In genomic region chr18:13522861-13523660, GRCh38 we compare ENCODE assay signal across 17 cellular contexts.
DNase-seq lines count a peak whose midpoint lies in the region; ATAC-seq and TF ChIP-seq lines count a peak whose summit lies in the region.
"Had no signal": no experiment of that assay in that cellular context is flagged by ENCODE, and none has a peak within 500 bp of the region (broad histone marks: within the 10 kb centered on the region; RNA-seq: fewer than 3 reads in every experiment).

No MANE protein-coding gene starts in this region.

- H3K9me3 Mint-ChIP-seq in stimulated activated effector memory CD8-positive, alpha-beta T cell treated with anti-CD3 and anti-CD28 coated beads, Interleukin-12 subunit alpha, Interleukin-12 subunit beta, amount 100 ng/mL, for 72 hours, result peaks cover 3% of the 10 kb centered on the region
- H3K9me3 Mint-ChIP-seq: CD4-positive, alpha-beta T cell had no signal

- peaks cover 5% of the 10 kb centered on the region for H3K4me1 Mint-ChIP-seq in stimulated activated effector memory CD8-positive, alpha-beta T cell treated with anti-CD3 and anti-CD28 coated beads, Interleukin-12 subunit alpha, Interleukin-12 subunit beta, amount 100 ng/mL, for 72 hours
- H3K4me1 Mint-ChIP-seq: GM23338 had no signal

- H3K9me3 ChIP-seq in HEK293 (ENCODE audit: control insufficient read depth, insufficient read depth, low read depth, low read length) (no peaks in the 10 kb centered on the region), WERI-Rb-1 (ENCODE audit: severe bottlenecking) (peaks cover 4% of the 10 kb centered on the region)
- H3K9me3 ChIP-seq: HAP-1 had no signal

- H3K36me3 ChIP-seq in HEK293 (ENCODE audit: control insufficient read depth in 2 of 2, insufficient read depth in 1 of 2, low read length in 2 of 2) (no peaks in the 10 kb centered on the region), WERI-Rb-1 (no peaks in the 10 kb centered on the region)
- H3K36me3 ChIP-seq: HAP-1 had no signal

- H3K27ac Mint-ChIP-seq in stimulated activated effector memory CD8-positive, alpha-beta T cell treated with anti-CD3 and anti-CD28 coated beads, Interleukin-12 subunit alpha, Interleukin-12 subunit beta, amount 100 ng/mL, for 72 hours, result peak overlapping the region; percentile 12
- H3K27ac Mint-ChIP-seq: B cell, GM23338, HFFc6 had no signal

- no peak overlapping the region for H3K4me3 ChIP-seq in HEK293 (ENCODE audit: low read depth, low read length)
- H3K4me3 ChIP-seq in WERI-Rb-1 (ENCODE audit: low read depth, low read length), result no peak overlapping the region
- H3K4me3 ChIP-seq: GM12878, GM23338, HAP-1 had no signal

- H3K36me3 Mint-ChIP-seq in stimulated activated effector memory CD8-positive, alpha-beta T cell treated with anti-CD3 and anti-CD28 coated beads, Interleukin-12 subunit alpha, Interleukin-12 subunit beta, amount 100 ng/mL, for 72 hours, result peaks cover under 1% of the 10 kb centered on the region

- H3K27me3 ChIP-seq in WERI-Rb-1 (ENCODE audit: insufficient read depth, low read depth, severe bottlenecking), result no peaks in the 10 kb centered on the region

- no peak overlapping the region for H3K4me3 Mint-ChIP-seq in stimulated activated effector memory CD8-positive, alpha-beta T cell treated with anti-CD3 and anti-CD28 coated beads, Interleukin-12 subunit alpha, Interleukin-12 subunit beta, amount 100 ng/mL, for 72 hours
- H3K4me3 Mint-ChIP-seq: B cell; CD4-positive, alpha-beta T cell; GM23338; HFFc6 had no signal

- CTCF ChIA-PET in HEK293 (lab: Yijun Ruan, JAX), result interaction anchor here (0.6 to 2.1 kb wide), 3 partner anchors 8 to 307 kb away, joined by 3 to 8 read pairs (median 3); no protein-coding TSS in a partner anchor

- no peak for TF ChIP-seq CTCF in HEK293 (tag by site-specific recombination; IDR thresholded peaks at IDR 0.05)
- peak; percentile 25; the same call in 1 of the 2 replicates for TF ChIP-seq CTCF in WERI-Rb-1 (IDR thresholded peaks at IDR 0.05; ENCODE audit: low read depth, low read length)

- no peak for DNase-seq in WERI-Rb-1
- DNase-seq in islet precursor cell, result peak; percentile 18
- DNase-seq in stimulated activated effector memory CD8-positive, alpha-beta T cell treated with anti-CD3 and anti-CD28 coated beads, Interleukin-12 subunit alpha, Interleukin-12 subunit beta, amount 100 ng/mL, for 72 hours (ENCODE audit: low spot score in 2 of 2), result no peak
- no peak for DNase-seq in cerebellum (ENCODE audit: low spot score)
- DNase-seq in OCI-M2 (lab: John Stamatoyannopoulos, UW; ENCODE audit: unreplicated experiment), result no peak
- DNase-seq: C1 segment of cervical spinal cord; Calu3; CD4-positive, alpha-beta T cell; DMS 273 treated with DMSO at 0.1 percent for 48 hours; HFFc6; IMR-90 had no signal

- POLR2A ChIA-PET in HEK293 (lab: Yijun Ruan, JAX), result no interaction called here

- no peak for ATAC-seq in stimulated activated effector memory CD8-positive, alpha-beta T cell treated with anti-CD3 and anti-CD28 coated beads, Interleukin-12 subunit alpha, Interleukin-12 subunit beta, amount 100 ng/mL, for 72 hours
- no peak for ATAC-seq in HG03565 (IDR thresholded peaks at IDR 0.05; ENCODE audit: unreplicated experiment)
- ATAC-seq: GM12878, GM23338 had no signal

- H3K27ac ChIP-seq in HEK293 (ENCODE audit: extremely low read depth, low read depth, low read length) (no peak overlapping the region), WERI-Rb-1 (no peak overlapping the region)

- H3K4me1 ChIP-seq in HEK293 (ENCODE audit: control insufficient read depth, insufficient read depth, low read length), result no peaks in the 10 kb centered on the region
- H3K4me1 ChIP-seq: HAP-1 had no signal

TF ChIP-seq in HEK293, 187 proteins besides CTCF, POLR2A, EP300 and RAD21:
- TF ChIP-seq ZNF221 (tag by site-specific recombination; IDR thresholded peaks at IDR 0.05; ENCODE audit: borderline replicate concordance) (no peak), ZNF776 (tag by site-specific recombination; IDR thresholded peaks at IDR 0.05; ENCODE audit: borderline replicate concordance) (no peak), SCRT2 (tag by site-specific recombination; IDR thresholded peaks at IDR 0.05) (no peak), ZNF10 (tag by site-specific recombination; IDR thresholded peaks at IDR 0.05) (peak; percentile 92), ZNF624 (tag by site-specific recombination; IDR thresholded peaks at IDR 0.05) (no peak)
